In genomic region chr4:16253127-16253960, GRCh38 we compare ENCODE assay signal across 11 cellular contexts. TPM values are rescaled to one million over a fixed set of nuclear protein-coding genes. Genes with fewer than 3 reads are reported as not detected.
A peak's percentile ranks its signal among the peaks of the same experiment; 100 is the strongest.
DNase-seq lines count a peak whose midpoint lies in the region; ATAC-seq, FAIRE-seq and TF ChIP-seq lines count a peak whose summit lies in the region.
"Had no signal": no experiment of that assay in that cellular context is flagged by ENCODE, and none has a peak within 500 bp of the region (broad histone marks: within the 10 kb centered on the region; RNA-seq: fewer than 3 reads in every experiment).

No MANE protein-coding gene starts in this region.

- H3K36me3 ChIP-seq in endothelial cell of umbilical vein (ENCODE audit: control insufficient read depth in 2 of 2, extremely low read depth in 1 of 2, insufficient read depth in 2 of 2, low read length in 2 of 2) = no peaks in the 10 kb centered on the region

- H3K79me2 ChIP-seq in endothelial cell of umbilical vein (ENCODE audit: control insufficient read depth, insufficient read depth, low read length) = no peaks in the 10 kb centered on the region

- H3K9me1 ChIP-seq in endothelial cell of umbilical vein (replicated peaks; ENCODE audit: control insufficient read depth, extremely low read depth, insufficient read depth, low read length) = no peaks in the 10 kb centered on the region

- CTCF ChIA-PET in endothelial cell of umbilical vein (lab: Charles Lee) = interaction anchor here (1.2 kb wide), 1 partner anchor 252 kb away, joined by 3 read pairs; no protein-coding TSS in a partner anchor

- no peak for FAIRE-seq in endothelial cell of umbilical vein (lab: Jason Lieb, UNC)

- no peak overlapping the region for H3K27ac ChIP-seq in endothelial cell of umbilical vein (ENCODE audit: insufficient read depth, low read depth, low read length)

- no peak overlapping the region for H2AFZ ChIP-seq in endothelial cell of umbilical vein (ENCODE audit: low read depth, low read length)

- dilution Hi-C loops in endothelial cell of umbilical vein (cut with MboI; ENCODE audit: extremely low pct_ligation_motif_present, low sequenced_read_pairs) = no loop called here

- no TSS peak for BruUV-seq in endothelial cell of umbilical vein (replicated peaks; lab: Mats Ljungman, UMichigan)

- POLR2A ChIA-PET in endothelial cell of umbilical vein (lab: Charles Lee) = no interaction called here

- no peaks in the 10 kb centered on the region for H4K20me1 ChIP-seq in endothelial cell of umbilical vein (replicated peaks; ENCODE audit: control insufficient read depth, extremely low read depth, insufficient read depth, low read length)

- no peak for TF ChIP-seq POLR2A in endothelial cell of umbilical vein (IDR thresholded peaks at IDR 0.05; ENCODE audit: low read depth, low read length)

- ATAC-seq in omental fat pad (ENCODE audit: low FRiP score) (peak; percentile 65), HG03354 (IDR thresholded peaks at IDR 0.05; ENCODE audit: poor library complexity, severe bottlenecking, unreplicated experiment) (no peak), HG03521 (IDR thresholded peaks at IDR 0.05; ENCODE audit: unreplicated experiment) (no peak)

- H3K9ac ChIP-seq in endothelial cell of umbilical vein (replicated peaks; ENCODE audit: extremely low read depth, insufficient read depth, low read length) = no peak overlapping the region

- intact Hi-C loops in endothelial cell of umbilical vein (cut with micrococcal nuclease) (no loop called here), posterior cingulate gyrus (cut with DNase I) (no loop called here)

- no peaks in the 10 kb centered on the region for H3K27me3 ChIP-seq in endothelial cell of umbilical vein (ENCODE audit: control insufficient read depth in 2 of 2, insufficient read depth in 2 of 2, low read length in 2 of 2)

- DNase-seq in Caki2 (ENCODE audit: low read depth) (peak; percentile 14), NCI-H226 (peak; percentile 70), endothelial cell of umbilical vein (ENCODE audit: low read depth, low spot score) (no peak), omental fat pad (ENCODE audit: low spot score) (no peak), SHP77 treated with DMSO at 0.1 percent for 48 hours (lab: John Stamatoyannopoulos, UW) (no peak), posterior cingulate gyrus (no peak)
- DNase-seq: activated CD4-positive, alpha-beta T cell treated with anti-CD3 and anti-CD28 coated beads, Interleukin-2, amount 10 ng/mL, durations not matched to agents 7 days and 5 days; NCI-H1092; NCI-H69 had no signal

- no peak overlapping the region for H3K4me2 ChIP-seq in endothelial cell of umbilical vein (ENCODE audit: insufficient read depth, low read length)

- TF ChIP-seq CTCF in endothelial cell of umbilical vein (IDR thresholded peaks at IDR 0.05; ENCODE audit: extremely low read depth in 1 of 2, insufficient read depth in 1 of 2, low read depth in 1 of 2, low read length in 2 of 2) (no peak), omental fat pad (IDR thresholded peaks at IDR 0.05) (no peak)

- H3K4me3 ChIP-seq in endothelial cell of umbilical vein (replicated peaks in 1 of 3; ENCODE audit: insufficient read depth in 1 of 3, low read depth in 1 of 3, low read length in 3 of 3) = no peak overlapping the region

- no peaks in the 10 kb centered on the region for H3K9me3 ChIP-seq in endothelial cell of umbilical vein (replicated peaks; ENCODE audit: control insufficient read depth, insufficient read depth, low read length)

- H3K4me1 ChIP-seq in endothelial cell of umbilical vein (ENCODE audit: control insufficient read depth, extremely low read depth, insufficient read depth, low read length) = no peaks in the 10 kb centered on the region

- in situ Hi-C loops in Caki2 (cut with HindIII; ENCODE audit: low pct_unique_long_range_greater_than_20kb, low sequenced_read_pairs) = no loop called here

TF ChIP-seq in endothelial cell of umbilical vein, 7 proteins besides CTCF, POLR2A, EP300 and RAD21:
- TF ChIP-seq MAX (IDR thresholded peaks at IDR 0.05; ENCODE audit: insufficient read depth, insufficient read length) (no peak), FOS (IDR thresholded peaks at IDR 0.05; ENCODE audit: borderline replicate concordance, insufficient read depth, low read length) (peak; percentile 42), MYC (IDR thresholded peaks at IDR 0.05; ENCODE audit: low read depth, low read length) (no peak)

RNA-seq across cellular contexts. Expression of gene TAPT1, which starts 27.1 kb away (rescaled TPM):
- 8.2 and 14.7 TPM in 2 replicates for total RNA-seq in Caki2 (2014; rRNA removed; shearing (Covaris generic); ENCODE audit: low replicate concordance)
- 17.5 and 19.9 TPM in 2 replicates for total RNA-seq in endothelial cell of umbilical vein
- 6.9 and 7.4 TPM in 2 replicates for polyA plus RNA-seq in endothelial cell of umbilical vein
- 6.3 and 7.6 TPM in 2 replicates for polyA plus RNA-seq in endothelial cell of umbilical vein (2011; cell fraction: cytosol; rRNA removed)
- polyA plus RNA-seq in endothelial cell of umbilical vein (2011; cell fraction: nucleus; rRNA removed) = 25.5 and 25.8 TPM in 2 replicates
- polyA plus RNA-seq in endothelial cell of umbilical vein (2012) = 8.6 and 10.2 TPM in 2 replicates
- 18.7 and 22.5 TPM in 2 replicates for polyA minus RNA-seq in endothelial cell of umbilical vein
- 8.2 TPM for polyA minus RNA-seq in endothelial cell of umbilical vein (2011; cell fraction: cytosol; rRNA and poly(A)+ RNA removed)
- polyA minus RNA-seq in endothelial cell of umbilical vein (2011; cell fraction: nucleus; rRNA and poly(A)+ RNA removed) = 38.3 and 47.6 TPM in 2 replicates
- 10 to 100 TPM; 21.5 to 31.9 (median 28.6) TPM for total RNA-seq in omental fat pad

Comparison
In these comparisons a context has a peak if more than half of its experiments do, and no peak if none do; other contexts are left out.
1. DNase-seq: peak in Caki2 (single experiment) and NCI-H226 (single experiment); none in endothelial cell of umbilical vein (single experiment), omental fat pad (single experiment), SHP77 treated with DMSO at 0.1 percent for 48 hours (single experiment) and posterior cingulate gyrus (0 of 10).